Comparison of ENCODE assay signal across 17 cellular contexts in genomic region chr11:62195945-62196344, GRCh38. TPM values are rescaled to one million over a fixed set of nuclear protein-coding genes. Genes with fewer than 3 reads are reported as not detected.
"Had no signal": no experiment of that assay in that cellular context is flagged by ENCODE, and none has a peak within 500 bp of the region (broad histone marks: within the 10 kb centered on the region; RNA-seq: fewer than 3 reads in every experiment).

No MANE protein-coding gene starts in this region.

- H3K9me3 ChIP-seq: gastrocnemius medialis, heart right ventricle, left ventricle myocardium inferior had no signal

- H3K27me3 ChIP-seq: brain microvascular endothelial cell, gastrocnemius medialis had no signal

- H3K36me3 Mint-ChIP-seq: activated naive CD8-positive, alpha-beta T cell; type B pancreatic cell had no signal

- ATAC-seq: gastrocnemius medialis, heart right ventricle had no signal

- H3K9me3 Mint-ChIP-seq: nephron progenitor cell, type B pancreatic cell had no signal

- H3K4me3 Mint-ChIP-seq: activated naive CD8-positive, alpha-beta T cell; nephron progenitor cell; type B pancreatic cell had no signal

- H3K4me1 Mint-ChIP-seq: nephron progenitor cell had no signal

- DNase-seq: activated effector memory CD4-positive, alpha-beta T cell treated with Interleukin-2 at 50 U/mL for 16 hours; activated T-cell treated with anti-CD3 and anti-CD28 coated beads, Interleukin-2, amount 50 U/mL, for 1 hour; brain microvascular endothelial cell; effector memory CD4-positive, alpha-beta T cell; gastrocnemius medialis; heart right ventricle; kidney; left ventricle myocardium inferior; mesenchymal stem cell; nephron progenitor cell; stimulated activated CD4-positive, alpha-beta T cell treated with anti-CD3 and anti-CD28 coated beads, Interleukin-12 subunit alpha, Interleukin-12 subunit beta, amount 100 ng/mL, for 4 hours; stimulated activated naive CD4-positive, alpha-beta T cell treated with Interleukin-2 at 50 U/mL for 16 hours had no signal

- H3K27ac Mint-ChIP-seq: activated naive CD8-positive, alpha-beta T cell; nephron progenitor cell; type B pancreatic cell had no signal

- H3K27ac ChIP-seq: brain microvascular endothelial cell, epithelial cell of prostate, gastrocnemius medialis, heart right ventricle, left ventricle myocardium inferior had no signal

- H3K36me3 ChIP-seq: brain microvascular endothelial cell, gastrocnemius medialis, heart right ventricle, left ventricle myocardium inferior had no signal

- FAIRE-seq: kidney had no signal

- H3K4me3 ChIP-seq: gastrocnemius medialis, heart right ventricle, left ventricle myocardium inferior had no signal

- H3K4me1 ChIP-seq: gastrocnemius medialis, heart right ventricle, left ventricle myocardium inferior had no signal

RNA-seq across cellular contexts. Expression of gene SCGB1D1, which starts 5.9 kb away (rescaled TPM):
- total RNA-seq: gastrocnemius medialis, heart right ventricle, kidney, left ventricle myocardium inferior, osteocyte, pulmonary artery endothelial cell had no signal

RNA-seq across cellular contexts. Expression of gene SCGB2A1, which starts 12.5 kb away (rescaled TPM):
- total RNA-seq: gastrocnemius medialis, heart right ventricle, left ventricle myocardium inferior, osteocyte, pulmonary artery endothelial cell had no signal

RNA-seq across cellular contexts. Expression of gene SCGB1D2, which starts 46.1 kb away (rescaled TPM):
- total RNA-seq: osteocyte, pulmonary artery endothelial cell had no signal
